Comparison of ENCODE assay signal across 8 cellular contexts in the genomic region with DNA sequence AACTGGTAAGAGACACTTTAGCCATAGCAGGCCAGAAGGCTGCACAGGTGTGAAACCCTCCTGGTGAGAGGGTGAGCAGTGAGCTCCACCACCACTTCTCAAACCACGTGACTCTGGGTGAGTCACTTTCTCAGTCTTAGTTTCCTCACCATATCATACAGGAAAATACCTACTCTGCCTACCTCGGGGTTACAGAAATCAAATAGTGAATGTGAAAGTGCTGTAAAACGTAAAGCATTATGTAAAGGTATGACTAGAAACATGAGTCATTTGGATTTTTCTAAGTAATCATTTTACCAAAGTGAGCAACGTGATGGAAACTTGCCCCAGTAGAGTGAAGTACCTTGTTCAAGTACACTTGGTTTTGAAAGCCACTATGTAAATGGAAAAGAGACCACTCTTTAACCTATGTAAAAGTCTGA.
DNase-seq lines count a peak whose midpoint lies in the region; ATAC-seq and TF ChIP-seq lines count a peak whose summit lies in the region.

No MANE protein-coding gene starts in this region.

- H3K36me3 ChIP-seq in KMS-11 (ENCODE audit: insufficient read depth) = no peaks in the 10 kb centered on the region
- H3K36me3 ChIP-seq in iPS-18a (ENCODE audit: control insufficient read depth, low read depth, low read length) = no peaks in the 10 kb centered on the region

- no peak for TF ChIP-seq CTCF in KMS-11 (conservative IDR thresholded peaks at IDR 0.05; ENCODE audit: low read depth, low read length)

- H4K20me1 ChIP-seq in KMS-11 (ENCODE audit: insufficient read depth) = 0 out of 2 replicates have a peak, but pooled peaks cover 5% of the 10 kb centered on the region

- H3K9ac ChIP-seq in KMS-11 (no peak overlapping the region), iPS-18a (ENCODE audit: low read length) (no peak overlapping the region)

- H3K79me2 ChIP-seq in KMS-11 (ENCODE audit: insufficient read depth, low read depth) = 0 out of 2 replicates have a peak, but pooled peaks cover 5% of the 10 kb centered on the region

- peak overlapping the region; percentile 69 for H3K4me2 ChIP-seq in KMS-11

- DNase-seq in DMS53 (lab: John Stamatoyannopoulos, UW) = peak; percentile 85
- peak; percentile 42 for DNase-seq in activated T-cell treated with anti-CD3 and anti-CD28 coated beads, Interleukin-2, amount 50 U/mL, for 1 hour
- peak; percentile 34 to 40 for DNase-seq in stimulated activated CD8-positive, alpha-beta memory T cell treated with anti-CD3 and anti-CD28 coated beads, Interleukin-4, amount 100 ng/mL, for 1 hour (ENCODE audit: low read depth in 2 of 2, low spot score in 1 of 2)
- no peak for DNase-seq in Ammon's horn (ENCODE audit: low spot score)
- DNase-seq in NCI-H774 (lab: John Stamatoyannopoulos, UW) = no peak

- H3K27me3 ChIP-seq in KMS-11 (ENCODE audit: insufficient read depth, low read depth) (no peaks in the 10 kb centered on the region), iPS-18a (ENCODE audit: control insufficient read depth, insufficient read depth, low read length) (no peaks in the 10 kb centered on the region)

- ATAC-seq in GM21576 (IDR thresholded peaks at IDR 0.05; ENCODE audit: unreplicated experiment) = peak; percentile 84

- no peak overlapping the region for H2AFZ ChIP-seq in KMS-11 (ENCODE audit: low read depth)

- H3K4me3 ChIP-seq in KMS-11 (IDR thresholded peaks at IDR 0.05; ENCODE audit: insufficient read depth, low read depth, low read length) (no peak overlapping the region), iPS-18a (ENCODE audit: low read length) (peak overlapping the region; percentile 11)

- peaks cover 33% of the 10 kb centered on the region for H3K4me1 ChIP-seq in KMS-11 (ENCODE audit: low read depth, poor library complexity, severe bottlenecking)
- peaks cover 23% of the 10 kb centered on the region for H3K4me1 ChIP-seq in iPS-18a (ENCODE audit: control insufficient read depth, low read depth, low read length)

- no peaks in the 10 kb centered on the region for H3K9me3 ChIP-seq in iPS-18a (ENCODE audit: control insufficient read depth, low read depth, low read length)

- H3K27ac ChIP-seq in KMS-11 (peak overlapping the region; percentile 26; the same call in 1 of the 2 replicates), iPS-18a (ENCODE audit: low read length) (peak overlapping the region; percentile 13)

Comparison
In these comparisons a context has a peak if more than half of its experiments do, and no peak if none do; other contexts are left out.
1. DNase-seq: peak in DMS53 (single experiment), activated T-cell treated with anti-CD3 and anti-CD28 coated beads, Interleukin-2, amount 50 U/mL, for 1 hour (single experiment) and stimulated activated CD8-positive, alpha-beta memory T cell treated with anti-CD3 and anti-CD28 coated beads, Interleukin-4, amount 100 ng/mL, for 1 hour (2 of 2); none in Ammon's horn (single experiment) and NCI-H774 (single experiment).